18 cellular contexts compared by ENCODE assay signal in genomic region chr7:157235357-157236018, GRCh38.
DNase-seq lines count a peak whose midpoint lies in the region; ATAC-seq and TF ChIP-seq lines count a peak whose summit lies in the region.
"Had no signal": no experiment of that assay in that cellular context is flagged by ENCODE, and none has a peak within 500 bp of the region (broad histone marks: within the 10 kb centered on the region; RNA-seq: fewer than 3 reads in every experiment).

No MANE protein-coding gene starts in this region.

- peaks cover 46% of the 10 kb centered on the region for H3K36me3 Mint-ChIP-seq in stimulated activated memory B cell treated with anti-CD40 and anti-IgM and Interleukin-4, amounts not matched to agents 10 μg/mL and 1 μg/mL and 100 μg/mL, for 72 hours

- peaks cover 4% of the 10 kb centered on the region for H3K9me3 Mint-ChIP-seq in stimulated activated memory B cell treated with anti-CD40 and anti-IgM and Interleukin-4, amounts not matched to agents 10 μg/mL and 1 μg/mL and 100 μg/mL, for 72 hours
- H3K9me3 Mint-ChIP-seq: activated CD4-positive, alpha-beta T cell treated with anti-CD3 and anti-CD28 coated beads, Interleukin-2, amount 10 ng/mL, durations not matched to agents 7 days and 5 days; activated naive CD4-positive, alpha-beta T cell treated with anti-CD3 and anti-CD28 coated beads, Interleukin-2, amount 50 U/mL, for 72 hours; nephron progenitor cell had no signal

- no peak overlapping the region for H3K4me3 Mint-ChIP-seq in stimulated activated memory B cell treated with anti-CD40 and anti-IgM and Interleukin-4, amounts not matched to agents 10 μg/mL and 1 μg/mL and 100 μg/mL, for 72 hours
- H3K4me3 Mint-ChIP-seq: activated CD4-positive, alpha-beta T cell treated with anti-CD3 and anti-CD28 coated beads, Interleukin-2, amount 10 ng/mL, durations not matched to agents 7 days and 5 days; nephron progenitor cell had no signal

- no peaks in the 10 kb centered on the region for H3K4me1 Mint-ChIP-seq in stimulated activated memory B cell treated with anti-CD40 and anti-IgM and Interleukin-4, amounts not matched to agents 10 μg/mL and 1 μg/mL and 100 μg/mL, for 72 hours

- CTCF ChIA-PET in GM10248 (lab: Yijun Ruan, JAX) = interaction anchor here (1.2 to 2.6 kb wide), 3 partner anchors 15 to 286 kb away, joined by 3 to 10 read pairs (median 3); partner anchors contain the start of gene NOM1

- ATAC-seq in stimulated activated memory B cell treated with anti-CD40 and anti-IgM and Interleukin-4, amounts not matched to agents 10 μg/mL and 1 μg/mL and 100 μg/mL, for 72 hours = no peak
- ATAC-seq: activated naive CD4-positive, alpha-beta T cell treated with anti-CD3 and anti-CD28 coated beads, Interleukin-2, amount 50 U/mL, for 72 hours had no signal

- H3K27me3 Mint-ChIP-seq in stimulated activated memory B cell treated with anti-CD40 and anti-IgM and Interleukin-4, amounts not matched to agents 10 μg/mL and 1 μg/mL and 100 μg/mL, for 72 hours = no peaks in the 10 kb centered on the region
- H3K27me3 Mint-ChIP-seq: activated CD4-positive, alpha-beta T cell treated with anti-CD3 and anti-CD28 coated beads, Interleukin-2, amount 10 ng/mL, durations not matched to agents 7 days and 5 days had no signal

- POLR2A ChIA-PET in GM10248 (lab: Yijun Ruan, JAX) = no interaction called here

- DNase-seq in AG08395 (ENCODE audit: low spot score) = peak; percentile 33
- DNase-seq in HT1080 (ENCODE audit: low read depth) = peak; percentile 36
- peak; percentile 42 for DNase-seq in astrocyte of the hippocampus (ENCODE audit: low read depth, low spot score)
- peak; percentile 70 for DNase-seq in fibroblast of villous mesenchyme (ENCODE audit: low read depth)
- DNase-seq in GM10248 (ENCODE audit: extremely low spot score) = no peak
- DNase-seq in NCI-H2107 (lab: John Stamatoyannopoulos, UW) = no peak
- no peak for DNase-seq in activated CD8-positive, alpha-beta memory T cell treated with anti-CD3 and anti-CD28 coated beads for 24 hours
- DNase-seq: ACHN; activated CD4-positive, alpha-beta T cell treated with anti-CD3 and anti-CD28 coated beads, Interleukin-2, amount 10 ng/mL, durations not matched to agents 7 days and 5 days; activated T-cell treated with anti-CD3 and anti-CD28 coated beads, Interleukin-2, amount 50 U/mL, for 1 hour; caudate nucleus; effector memory CD4-positive, alpha-beta T cell; NCI-H2029 treated with DMSO at 0.1 percent for 48 hours; NCI-H526; nephron progenitor cell; uterus had no signal

- TF ChIP-seq CTCF in fibroblast of villous mesenchyme (IDR thresholded peaks at IDR 0.05; ENCODE audit: insufficient read depth, low read depth, low read length) = no peak
- TF ChIP-seq CTCF in GM10248 (IDR thresholded peaks at IDR 0.05; ENCODE audit: control extremely low read depth, extremely low read depth, low read depth, missing control alignments) = no peak

- no peak overlapping the region for H3K4me3 ChIP-seq in fibroblast of villous mesenchyme (ENCODE audit: low read depth, low read length)
- H3K4me3 ChIP-seq: uterus had no signal

- no peak overlapping the region for H3K27ac Mint-ChIP-seq in stimulated activated memory B cell treated with anti-CD40 and anti-IgM and Interleukin-4, amounts not matched to agents 10 μg/mL and 1 μg/mL and 100 μg/mL, for 72 hours
- H3K27ac Mint-ChIP-seq: activated CD4-positive, alpha-beta T cell treated with anti-CD3 and anti-CD28 coated beads, Interleukin-2, amount 10 ng/mL, durations not matched to agents 7 days and 5 days; nephron progenitor cell had no signal

Comparison
In these comparisons a context has a peak if more than half of its experiments do, and no peak if none do; other contexts are left out.
1. DNase-seq: peak in AG08395 (single experiment), HT1080 (single experiment), astrocyte of the hippocampus (single experiment) and fibroblast of villous mesenchyme (single experiment); none in GM10248 (single experiment), NCI-H2107 (single experiment) and activated CD8-positive, alpha-beta memory T cell treated with anti-CD3 and anti-CD28 coated beads for 24 hours (single experiment).